In genomic region chr16:68283346-68283745, GRCh38 we compare ENCODE assay signal across 11 cellular contexts. TPM values are rescaled to one million over a fixed set of nuclear protein-coding genes. Genes with fewer than 3 reads are reported as not detected.
DNase-seq lines count a peak whose midpoint lies in the region; ATAC-seq and TF ChIP-seq lines count a peak whose summit lies in the region.
"Had no signal": no experiment of that assay in that cellular context is flagged by ENCODE, and none has a peak within 500 bp of the region (broad histone marks: within the 10 kb centered on the region; RNA-seq: fewer than 3 reads in every experiment).

No MANE protein-coding gene starts in this region.

- intact Hi-C loops in heart right ventricle (cut with DNase I) (no loop called here), left cardiac atrium (cut with DNase I) (no loop called here), lower lobe of right lung (cut with DNase I) (no loop called here), transverse colon (cut with DNase I; ENCODE audit: low total_unique reads) (no loop called here)

- H3K27ac ChIP-seq in heart right ventricle, result peak overlapping the region; percentile 67 to 88 (median 81)
- H3K27ac ChIP-seq in lower lobe of right lung, result peak overlapping the region; percentile 66
- H3K27ac ChIP-seq in transverse colon, result peak overlapping the region; percentile 18 to 73 (median 56)
- no peak overlapping the region for H3K27ac ChIP-seq in RWPE1
- no peak overlapping the region for H3K27ac ChIP-seq in smooth muscle cell (ENCODE audit: low read depth)
- H3K27ac ChIP-seq: SK-N-MC had no signal

- no peak overlapping the region for H2AFZ ChIP-seq in smooth muscle cell (ENCODE audit: low read depth)

- peaks cover 87% of the 10 kb centered on the region for H3K4me1 Mint-ChIP-seq in activated CD8-positive, alpha-beta T cell treated with anti-CD3 and anti-CD28 coated beads, Interleukin-2, amount 10 ng/mL, durations not matched to agents 7 days and 5 days (ENCODE audit: low read depth)

- H3F3A ChIP-seq in smooth muscle cell (ENCODE audit: low read depth), result no peaks in the 10 kb centered on the region

- H4K20me1 ChIP-seq in smooth muscle cell (ENCODE audit: low read depth), result peaks cover 87% of the 10 kb centered on the region

- H3K9me3 ChIP-seq in heart right ventricle (no peaks in the 10 kb centered on the region), lower lobe of right lung (no peaks in the 10 kb centered on the region), transverse colon (no peaks in the 10 kb centered on the region), smooth muscle cell (replicated peaks; ENCODE audit: low read depth) (no peaks in the 10 kb centered on the region)

- no peak for TF ChIP-seq POLR2A in transverse colon (IDR thresholded peaks at IDR 0.05)

- H3K27me3 Mint-ChIP-seq in activated CD8-positive, alpha-beta T cell treated with anti-CD3 and anti-CD28 coated beads, Interleukin-2, amount 10 ng/mL, durations not matched to agents 7 days and 5 days (ENCODE audit: low read depth), result no peaks in the 10 kb centered on the region
- H3K27me3 Mint-ChIP-seq: type B pancreatic cell had no signal

- H3K36me3 ChIP-seq in heart right ventricle (peaks cover 0 to 45% (median 2%) of the 10 kb centered on the region in 9 donors), lower lobe of right lung (peaks cover 32% of the 10 kb centered on the region), transverse colon (no peaks in the 10 kb centered on the region), smooth muscle cell (ENCODE audit: low read depth) (no peaks in the 10 kb centered on the region)

- peak overlapping the region; percentile 84 for H3K27ac Mint-ChIP-seq in activated CD8-positive, alpha-beta T cell treated with anti-CD3 and anti-CD28 coated beads, Interleukin-2, amount 10 ng/mL, durations not matched to agents 7 days and 5 days
- H3K27ac Mint-ChIP-seq: type B pancreatic cell had no signal

- peak overlapping the region; percentile 58 for H3K4me3 Mint-ChIP-seq in activated CD8-positive, alpha-beta T cell treated with anti-CD3 and anti-CD28 coated beads, Interleukin-2, amount 10 ng/mL, durations not matched to agents 7 days and 5 days
- H3K4me3 Mint-ChIP-seq: type B pancreatic cell had no signal

- H3K36me3 Mint-ChIP-seq in activated CD8-positive, alpha-beta T cell treated with anti-CD3 and anti-CD28 coated beads, Interleukin-2, amount 10 ng/mL, durations not matched to agents 7 days and 5 days (ENCODE audit: low read depth), result peaks cover 74% of the 10 kb centered on the region

- in situ Hi-C loops in transverse colon (cut with MboI; ENCODE audit: low pct_ligation_motif_present in 1 of 4, low pct_unique_long_range_greater_than_20kb in 1 of 4, low sequenced_read_pairs in 3 of 4), result no loop called here

- ATAC-seq in heart right ventricle (no peak), left cardiac atrium (no peak), lower lobe of right lung (no peak)
- ATAC-seq in activated CD8-positive, alpha-beta T cell treated with anti-CD3 and anti-CD28 coated beads, Interleukin-2, amount 10 ng/mL, durations not matched to agents 7 days and 5 days, result no peak

- WGBS in heart right ventricle, 2 donors, result 66 to 71% methylated on average over 5 of the region's 5 CpGs
- WGBS in transverse colon (ENCODE audit: low coverage in 1 of 2), 2 donors, result 65% methylated on average over 5 of the region's 5 CpGs; no CpG with 5 or more reads in 1 of the 2 donors
- WGBS in smooth muscle cell (ENCODE audit: low lambda C conversion rate), result 87% methylated on average over 5 of the region's 5 CpGs

- no peaks in the 10 kb centered on the region for H3K9me3 Mint-ChIP-seq in activated CD8-positive, alpha-beta T cell treated with anti-CD3 and anti-CD28 coated beads, Interleukin-2, amount 10 ng/mL, durations not matched to agents 7 days and 5 days (ENCODE audit: insufficient read depth)
- H3K9me3 Mint-ChIP-seq: type B pancreatic cell had no signal

- H3K4me3 ChIP-seq in heart right ventricle (no peak overlapping the region), lower lobe of right lung (no peak overlapping the region), transverse colon (no peak overlapping the region), smooth muscle cell (no peak overlapping the region)
- H3K4me3 ChIP-seq: SK-N-MC had no signal

- H3K9ac ChIP-seq in smooth muscle cell (ENCODE audit: low read depth), result no peak overlapping the region

- H3K27me3 ChIP-seq in heart right ventricle, result no peaks in the 10 kb centered on the region
- H3K27me3 ChIP-seq in lower lobe of right lung (ENCODE audit: low read depth), result no peaks in the 10 kb centered on the region
- no peaks in the 10 kb centered on the region for H3K27me3 ChIP-seq in transverse colon
- H3K27me3 ChIP-seq in smooth muscle cell (ENCODE audit: low read depth), result no peaks in the 10 kb centered on the region

- H3K4me1 ChIP-seq in heart right ventricle (peaks cover 28 to 94% (median 74%) of the 10 kb centered on the region in 9 donors), lower lobe of right lung (peaks cover 63% of the 10 kb centered on the region), transverse colon (peaks cover 7 to 73% (median 16%) of the 10 kb centered on the region in 4 donors), smooth muscle cell (ENCODE audit: low read depth) (no peaks in the 10 kb centered on the region)

- CTCF ChIA-PET in activated CD8-positive, alpha-beta T cell treated with anti-CD3 and anti-CD28 coated beads, Interleukin-2, amount 10 ng/mL, durations not matched to agents 7 days and 5 days (lab: Charles Lee), result interaction anchor here (1.3 to 15.7 kb wide), 8 partner anchors 8 to 237 kb away, joined by 3 to 346 read pairs (median 6); partner anchors contain the start of genes PRMT7, SLC7A6 and SLC7A6OS
- CTCF ChIA-PET in RWPE1 (lab: Yijun Ruan, JAX), result interaction anchor here (0.7 kb wide), 1 partner anchor 19 kb away, joined by 4 read pairs; the partner anchor contains the start of gene SLC7A6

- no peak overlapping the region for H3K4me2 ChIP-seq in smooth muscle cell

- POLR2A ChIA-PET in activated CD8-positive, alpha-beta T cell treated with anti-CD3 and anti-CD28 coated beads, Interleukin-2, amount 10 ng/mL, durations not matched to agents 7 days and 5 days (lab: Charles Lee), result interaction anchor here (1.1 to 4.5 kb wide), 4 partner anchors 9 to 28 kb away, joined by 7 to 55 read pairs (median 14); partner anchors contain the start of genes PRMT7, SLC7A6 and SLC7A6OS
- POLR2A ChIA-PET in RWPE1 (lab: Yijun Ruan, JAX; ENCODE audit: low non-redundant PET), result no interaction called here

- H3K79me2 ChIP-seq in smooth muscle cell (ENCODE audit: low read depth), result peaks cover 20% of the 10 kb centered on the region

- DNase-seq in heart right ventricle (no peak), left cardiac atrium (no peak), lower lobe of right lung (no peak), transverse colon (no peak), RWPE1 (ENCODE audit: low spot score) (no peak), smooth muscle cell (lab: John Stamatoyannopoulos, UW; ENCODE audit: unreplicated experiment) (no peak)
- no peak for DNase-seq in activated CD8-positive, alpha-beta T cell treated with anti-CD3 and anti-CD28 coated beads, Interleukin-2, amount 10 ng/mL, durations not matched to agents 7 days and 5 days
- no peak for DNase-seq in stimulated activated CD4-positive, alpha-beta T cell treated with anti-CD3 and anti-CD28 coated beads, Interleukin-12 subunit alpha, Interleukin-12 subunit beta, amount 100 ng/mL, for 4 hours
- DNase-seq: H7 had no signal

- TF ChIP-seq CTCF in heart right ventricle (IDR thresholded peaks at IDR 0.05) (no peak), lower lobe of right lung (IDR thresholded peaks at IDR 0.05) (no peak), transverse colon (IDR thresholded peaks at IDR 0.05) (no peak), RWPE1 (conservative IDR thresholded peaks at IDR 0.05; ENCODE audit: low read depth) (no peak), smooth muscle cell (IDR thresholded peaks at IDR 0.05; ENCODE audit: borderline replicate concordance, insufficient read depth, poor library complexity, severe bottlenecking) (no peak)

- no peak for TF ChIP-seq EP300 in transverse colon (IDR thresholded peaks at IDR 0.05; ENCODE audit: low read depth)

RNA-seq across cellular contexts. Expression of gene SLC7A6, which starts 19.0 kb away (rescaled TPM):
- 10 to 100 TPM; 28.4 to 59.2 (median 42.4) TPM for total RNA-seq in heart right ventricle
- 10 to 100 TPM; 22.6 to 85.6 TPM for polyA plus RNA-seq in heart right ventricle
- 10 to 100 TPM; 33.0 to 51.6 TPM for total RNA-seq in left cardiac atrium
- 10 to 100 TPM; 84.1 to 85.0 TPM for total RNA-seq in activated CD8-positive, alpha-beta T cell treated with anti-CD3 and anti-CD28 coated beads, Interleukin-2, amount 10 ng/mL, durations not matched to agents 7 days and 5 days
- total RNA-seq in lower lobe of right lung, result 47.1 TPM
- 100 to 1,000 TPM in 1 of 4 donors, 10 to 100 TPM in 3; 20.6 to 145 (median 31.4) TPM for total RNA-seq in transverse colon
- 16.5 and 22.7 TPM in 2 replicates for total RNA-seq in smooth muscle cell
- 11.4 and 15.9 TPM in 2 replicates for polyA plus RNA-seq in smooth muscle cell

RNA-seq across cellular contexts. Expression of gene SLC7A6OS, which starts 27.4 kb away (rescaled TPM):
- 10 to 100 TPM in 9 of 10 donors, 1 to 10 TPM in 1; 9.9 to 14.4 (median 12.8) TPM for total RNA-seq in heart right ventricle
- 1 to 10 TPM; 7.3 to 9.6 TPM for polyA plus RNA-seq in heart right ventricle
- 10 to 100 TPM; 10.2 to 10.7 TPM for total RNA-seq in left cardiac atrium
- 10 to 100 TPM; 26.3 to 30.7 TPM for total RNA-seq in activated CD8-positive, alpha-beta T cell treated with anti-CD3 and anti-CD28 coated beads, Interleukin-2, amount 10 ng/mL, durations not matched to agents 7 days and 5 days
- total RNA-seq in lower lobe of right lung, result 16.8 TPM
- 10 to 100 TPM in 3 of 4 donors, 1 to 10 TPM in 1; 7.8 to 49.0 (median 15.3) TPM for total RNA-seq in transverse colon
- total RNA-seq in smooth muscle cell, result 8.3 and 9.6 TPM in 2 replicates
- 13.2 and 13.9 TPM in 2 replicates for polyA plus RNA-seq in smooth muscle cell

RNA-seq across cellular contexts. Expression of gene PRMT7, which starts 27.5 kb away (rescaled TPM):
- total RNA-seq in heart right ventricle (10 to 100 TPM; 22.0 to 39.2 (median 30.7) TPM), left cardiac atrium (10 to 100 TPM; 24.3 to 24.9 TPM), lower lobe of right lung (36.1 TPM), transverse colon (100 to 1,000 TPM in 1 of 4 donors, 10 to 100 TPM in 3; 20.6 to 115 (median 38.5) TPM), smooth muscle cell (16.3 and 22.1 TPM in 2 replicates)
- polyA plus RNA-seq in heart right ventricle (10 to 100 TPM; 18.1 to 57.8 TPM), smooth muscle cell (19.7 and 25.4 TPM in 2 replicates)
- total RNA-seq in activated CD8-positive, alpha-beta T cell treated with anti-CD3 and anti-CD28 coated beads, Interleukin-2, amount 10 ng/mL, durations not matched to agents 7 days and 5 days, result 10 to 100 TPM; 70.4 to 73.2 TPM

RNA-seq across cellular contexts. Expression of gene PLA2G15, which starts 38.2 kb away (rescaled TPM):
- 10 to 100 TPM; 31.0 to 62.1 (median 44.0) TPM for total RNA-seq in heart right ventricle
- polyA plus RNA-seq in heart right ventricle, result 10 to 100 TPM; 33.1 to 33.7 TPM
- total RNA-seq in left cardiac atrium, result 10 to 100 TPM; 20.5 to 27.4 TPM
- 1 to 10 TPM; 8.6 to 9.4 TPM for total RNA-seq in activated CD8-positive, alpha-beta T cell treated with anti-CD3 and anti-CD28 coated beads, Interleukin-2, amount 10 ng/mL, durations not matched to agents 7 days and 5 days
- total RNA-seq in lower lobe of right lung, result 45.1 TPM
- total RNA-seq in transverse colon, result 10 to 100 TPM in 3 of 4 donors, 1 to 10 TPM in 1; 9.6 to 18.2 (median 15.0) TPM
- 22.5 and 24.2 TPM in 2 replicates for total RNA-seq in smooth muscle cell
- 29.7 and 38.3 TPM in 2 replicates for polyA plus RNA-seq in smooth muscle cell

RNA-seq across cellular contexts. Expression of gene ESRP2, which starts 47.4 kb away (rescaled TPM):
- 1 to 10 TPM in 1 of 10 donors, under 1 TPM in 9; 0.07 to 1.0 (median 0.44) TPM for total RNA-seq in heart right ventricle
- under 1 TPM; 0.25 to 0.66 TPM for polyA plus RNA-seq in heart right ventricle
- total RNA-seq in left cardiac atrium, result under 1 TPM; 0.32 to 0.42 TPM
- total RNA-seq in activated CD8-positive, alpha-beta T cell treated with anti-CD3 and anti-CD28 coated beads, Interleukin-2, amount 10 ng/mL, durations not matched to agents 7 days and 5 days, result under 1 TPM in 1 of 2 experiments, not detected in 1; 0.18 TPM
- 64.5 TPM for total RNA-seq in lower lobe of right lung
- 10 to 100 TPM; 61.3 to 87.5 (median 77.2) TPM for total RNA-seq in transverse colon
- 5.5 and 8.5 TPM in 2 replicates for total RNA-seq in smooth muscle cell
- 2.7 and 11.1 TPM in 2 replicates for polyA plus RNA-seq in smooth muscle cell

Comparison
In these comparisons a context has a peak if more than half of its experiments do, and no peak if none do; other contexts are left out.
1. H3K27ac ChIP-seq: peak in heart right ventricle (10 of 10), lower lobe of right lung (single experiment) and transverse colon (4 of 4); none in RWPE1 (single experiment) and smooth muscle cell (single experiment).